In genomic region chr18:79528846-79529245, GRCh38 we compare ENCODE assay signal across 8 cellular contexts.
DNase-seq lines count a peak whose midpoint lies in the region; ATAC-seq lines count a peak whose summit lies in the region.

No MANE protein-coding gene starts in this region.

- peak overlapping the region; percentile 54 for H3K27ac Mint-ChIP-seq in memory B cell

- H3K9ac ChIP-seq in BLaER1: 0 out of 2 replicates have a peak overlapping the region, but pooled peaks have one; percentile 2

- no peaks in the 10 kb centered on the region for H3K27me3 ChIP-seq in BLaER1

- peak; percentile 76 for DNase-seq in GM19240 (ENCODE audit: insufficient read length, low spot score)
- peak; percentile 8 for DNase-seq in NCI-H2196 treated with DMSO at 0.1 percent for 48 hours (lab: John Stamatoyannopoulos, UW; ENCODE audit: unreplicated experiment)
- peak; percentile 76 to 81 for DNase-seq in activated CD4-positive, alpha-beta T cell treated with anti-CD3 and anti-CD28 coated beads, Interleukin-2, amount 50 U/mL, for 4 hours
- DNase-seq in ecto neural progenitor cell (ENCODE audit: low spot score): peak; percentile 80
- peak; percentile 84 to 86 for DNase-seq in memory B cell (ENCODE audit: low spot score in 2 of 2)
- DNase-seq in stimulated activated CD8-positive, alpha-beta memory T cell treated with anti-CD3 and anti-CD28 coated beads, Interleukin-4, amount 100 ng/mL, for 1 hour (ENCODE audit: low read depth in 2 of 2, low spot score in 1 of 2): peak; percentile 45 to 46

- H3K4me2 ChIP-seq in BLaER1: peak overlapping the region; percentile 85

- peaks cover 40% of the 10 kb centered on the region for H3K4me1 ChIP-seq in BLaER1

- H3K9me3 ChIP-seq in BLaER1: no peaks in the 10 kb centered on the region

- 0 out of 2 replicates have a peak overlapping the region, but pooled peaks have one; percentile 13 for H3K4me3 ChIP-seq in BLaER1

- H3K9me3 Mint-ChIP-seq in memory B cell: no peaks in the 10 kb centered on the region

- peak; percentile 39 for ATAC-seq in memory B cell (ENCODE audit: low read depth)
- no peak for ATAC-seq in HG03095 (IDR thresholded peaks at IDR 0.05; ENCODE audit: unreplicated experiment)

- H3K27me3 Mint-ChIP-seq in memory B cell: no peaks in the 10 kb centered on the region

- peaks cover 14% of the 10 kb centered on the region for H3K36me3 ChIP-seq in BLaER1

- H3K36me3 Mint-ChIP-seq in memory B cell: peaks cover 19% of the 10 kb centered on the region

- H3K4me1 Mint-ChIP-seq in memory B cell: peaks cover 18% of the 10 kb centered on the region

- peaks cover 58% of the 10 kb centered on the region for H4K20me1 ChIP-seq in BLaER1

- H3K4me3 Mint-ChIP-seq in memory B cell: no peak overlapping the region

- no peak overlapping the region for H3K27ac ChIP-seq in BLaER1

Comparison
In these comparisons a context has a peak if more than half of its experiments do, and no peak if none do; other contexts are left out.
1. DNase-seq: peak in every context shown above with its lines; median percentile 85 in memory B cell; 80 in ecto neural progenitor cell; 78 in activated CD4-positive, alpha-beta T cell treated with anti-CD3 and anti-CD28 coated beads, Interleukin-2, amount 50 U/mL, for 4 hours; 76 in GM19240; 46 in stimulated activated CD8-positive, alpha-beta memory T cell treated with anti-CD3 and anti-CD28 coated beads, Interleukin-4, amount 100 ng/mL, for 1 hour; 8 in NCI-H2196 treated with DMSO at 0.1 percent for 48 hours.